Comparison of ENCODE assay signal across 1 cellular context in genomic region chr6:151096255-151096612, GRCh38.
TF ChIP-seq lines count a peak whose summit lies in the region.

No MANE protein-coding gene starts in this region.

TF ChIP-seq in HepG2, 621 proteins besides CTCF, POLR2A, EP300 and RAD21 (continues in another document):
- TF ChIP-seq FOXJ3 (CRISPR knock-in tag; IDR thresholded peaks at IDR 0.05; ENCODE audit: borderline replicate concordance), result peak; percentile 47; the same call in 1 of the 2 replicates
- TF ChIP-seq MIER3 (CRISPR knock-in tag; IDR thresholded peaks at IDR 0.05; ENCODE audit: borderline replicate concordance), result 0 out of 2 replicates have a peak, but pooled peaks have one; percentile 35
- no peak for TF ChIP-seq ZBTB39 (CRISPR knock-in tag; IDR thresholded peaks at IDR 0.05)
- TF ChIP-seq ERF (CRISPR knock-in tag; IDR thresholded peaks at IDR 0.05), result peak; percentile 41; the same call in 1 of the 2 replicates
- TF ChIP-seq SMARCC2 (IDR thresholded peaks at IDR 0.05), result no peak
- TF ChIP-seq FOSL2 (CRISPR knock-in tag; IDR thresholded peaks at IDR 0.05), result peak; percentile 42; the same call in 1 of the 2 replicates
- no peak for TF ChIP-seq AHR (CRISPR knock-in tag; IDR thresholded peaks at IDR 0.05)
- TF ChIP-seq, protein P1, sequence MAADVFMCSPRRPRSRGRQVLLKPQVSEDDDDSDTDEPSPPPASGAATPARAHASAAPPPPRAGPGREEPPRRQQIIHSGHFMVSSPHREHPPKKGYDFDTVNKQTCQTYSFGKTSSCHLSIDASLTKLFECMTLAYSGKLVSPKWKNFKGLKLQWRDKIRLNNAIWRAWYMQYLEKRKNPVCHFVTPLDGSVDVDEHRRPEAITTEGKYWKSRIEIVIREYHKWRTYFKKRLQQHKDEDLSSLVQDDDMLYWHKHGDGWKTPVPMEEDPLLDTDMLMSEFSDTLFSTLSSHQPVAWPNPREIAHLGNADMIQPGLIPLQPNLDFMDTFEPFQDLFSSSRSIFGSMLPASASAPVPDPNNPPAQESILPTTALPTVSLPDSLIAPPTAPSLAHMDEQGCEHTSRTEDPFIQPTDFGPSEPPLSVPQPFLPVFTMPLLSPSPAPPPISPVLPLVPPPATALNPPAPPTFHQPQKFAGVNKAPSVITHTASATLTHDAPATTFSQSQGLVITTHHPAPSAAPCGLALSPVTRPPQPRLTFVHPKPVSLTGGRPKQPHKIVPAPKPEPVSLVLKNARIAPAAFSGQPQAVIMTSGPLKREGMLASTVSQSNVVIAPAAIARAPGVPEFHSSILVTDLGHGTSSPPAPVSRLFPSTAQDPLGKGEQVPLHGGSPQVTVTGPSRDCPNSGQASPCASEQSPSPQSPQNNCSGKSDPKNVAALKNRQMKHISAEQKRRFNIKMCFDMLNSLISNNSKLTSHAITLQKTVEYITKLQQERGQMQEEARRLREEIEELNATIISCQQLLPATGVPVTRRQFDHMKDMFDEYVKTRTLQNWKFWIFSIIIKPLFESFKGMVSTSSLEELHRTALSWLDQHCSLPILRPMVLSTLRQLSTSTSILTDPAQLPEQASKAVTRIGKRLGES (CRISPR knock-in tag; IDR thresholded peaks at IDR 0.05; ENCODE audit: borderline replicate concordance), result no peak
- peak; percentile 56; the same call in 1 of the 2 replicates for TF ChIP-seq ZNF788 (CRISPR knock-in tag; IDR thresholded peaks at IDR 0.05; ENCODE audit: borderline replicate concordance)
- no peak for TF ChIP-seq ZNF501 (CRISPR knock-in tag; IDR thresholded peaks at IDR 0.05)
- peak; percentile 11; the same call in 1 of the 2 replicates for TF ChIP-seq FOXO1 (CRISPR knock-in tag; IDR thresholded peaks at IDR 0.05)
- peak; percentile 96 for TF ChIP-seq CEBPB (IDR thresholded peaks at IDR 0.05; ENCODE audit: borderline replicate concordance, low read depth, low read length)
- TF ChIP-seq ZNF558 (CRISPR knock-in tag; IDR thresholded peaks at IDR 0.05; ENCODE audit: borderline replicate concordance), result 0 out of 2 replicates have a peak, but pooled peaks have one; percentile 31
- peak; percentile 55; the same call in 1 of the 2 replicates for TF ChIP-seq RXRA (CRISPR knock-in tag; IDR thresholded peaks at IDR 0.05)
- no peak for TF ChIP-seq ZNF781 (CRISPR knock-in tag; IDR thresholded peaks at IDR 0.05; ENCODE audit: borderline replicate concordance, not compliant biosample characterization)
- TF ChIP-seq KAT7 (CRISPR knock-in tag; IDR thresholded peaks at IDR 0.05; ENCODE audit: borderline replicate concordance), result 0 out of 2 replicates have a peak, but pooled peaks have one; percentile 43
- peak; percentile 76 for TF ChIP-seq NFIC (IDR thresholded peaks at IDR 0.05; ENCODE audit: low read length)
- TF ChIP-seq ZFP1 (CRISPR knock-in tag; IDR thresholded peaks at IDR 0.05), result peak; percentile 71; the same call in 1 of the 2 replicates
- no peak for TF ChIP-seq REXO4 (CRISPR knock-in tag; IDR thresholded peaks at IDR 0.05; ENCODE audit: borderline replicate concordance)
- TF ChIP-seq, protein P2, sequence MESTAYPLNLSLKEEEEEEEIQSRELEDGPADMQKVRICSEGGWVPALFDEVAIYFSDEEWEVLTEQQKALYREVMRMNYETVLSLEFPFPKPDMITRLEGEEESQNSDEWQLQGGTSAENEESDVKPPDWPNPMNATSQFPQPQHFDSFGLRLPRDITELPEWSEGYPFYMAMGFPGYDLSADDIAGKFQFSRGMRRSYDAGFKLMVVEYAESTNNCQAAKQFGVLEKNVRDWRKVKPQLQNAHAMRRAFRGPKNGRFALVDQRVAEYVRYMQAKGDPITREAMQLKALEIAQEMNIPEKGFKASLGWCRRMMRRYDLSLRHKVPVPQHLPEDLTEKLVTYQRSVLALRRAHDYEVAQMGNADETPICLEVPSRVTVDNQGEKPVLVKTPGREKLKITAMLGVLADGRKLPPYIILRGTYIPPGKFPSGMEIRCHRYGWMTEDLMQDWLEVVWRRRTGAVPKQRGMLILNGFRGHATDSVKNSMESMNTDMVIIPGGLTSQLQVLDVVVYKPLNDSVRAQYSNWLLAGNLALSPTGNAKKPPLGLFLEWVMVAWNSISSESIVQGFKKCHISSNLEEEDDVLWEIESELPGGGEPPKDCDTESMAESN (CRISPR knock-in tag; conservative IDR thresholded peaks at IDR 0.05), result no peak
- peak; percentile 93 for TF ChIP-seq NR2F6 (IDR thresholded peaks at IDR 0.05)
- TF ChIP-seq NR2F6 (CRISPR knock-in tag; IDR thresholded peaks at IDR 0.05), result peak; percentile 89
- peak; percentile 87 for TF ChIP-seq ZEB1 (IDR thresholded peaks at IDR 0.05; ENCODE audit: insufficient replicate concordance, low read depth)
- peak; percentile 49; the same call in 1 of the 2 replicates for TF ChIP-seq ZNF644 (CRISPR knock-in tag; IDR thresholded peaks at IDR 0.05; ENCODE audit: low read depth)
- no peak for TF ChIP-seq NFYB (CRISPR knock-in tag; IDR thresholded peaks at IDR 0.05)
- TF ChIP-seq EZH2 (conservative IDR thresholded peaks at IDR 0.05; ENCODE audit: low read depth, low read length), result no peak
- TF ChIP-seq ARID2 (CRISPR knock-in tag; IDR thresholded peaks at IDR 0.05; ENCODE audit: borderline replicate concordance), result 0 out of 2 replicates have a peak, but pooled peaks have one; percentile 47
- no peak for TF ChIP-seq ZNF556 (CRISPR knock-in tag; IDR thresholded peaks at IDR 0.05; ENCODE audit: borderline replicate concordance)
- TF ChIP-seq RXRB (CRISPR knock-in tag; IDR thresholded peaks at IDR 0.05; ENCODE audit: borderline replicate concordance), result peak; percentile 80
- TF ChIP-seq CAMTA2 (CRISPR knock-in tag; IDR thresholded peaks at IDR 0.05; ENCODE audit: borderline replicate concordance), result no peak
- no peak for TF ChIP-seq GLMP (CRISPR knock-in tag; IDR thresholded peaks at IDR 0.05; ENCODE audit: borderline replicate concordance)
- TF ChIP-seq ZNF598 (CRISPR knock-in tag; IDR thresholded peaks at IDR 0.05; ENCODE audit: borderline replicate concordance), result no peak
- TF ChIP-seq ZFP36 (IDR thresholded peaks at IDR 0.05; ENCODE audit: borderline replicate concordance, low read depth, low read length, partially characterized antibody), result no peak
- no peak for TF ChIP-seq SIN3B (IDR thresholded peaks at IDR 0.05; ENCODE audit: low read length)
- no peak for TF ChIP-seq POLR2AphosphoS5 (IDR thresholded peaks at IDR 0.05; ENCODE audit: low read depth, low read length)
- TF ChIP-seq, protein P3, sequence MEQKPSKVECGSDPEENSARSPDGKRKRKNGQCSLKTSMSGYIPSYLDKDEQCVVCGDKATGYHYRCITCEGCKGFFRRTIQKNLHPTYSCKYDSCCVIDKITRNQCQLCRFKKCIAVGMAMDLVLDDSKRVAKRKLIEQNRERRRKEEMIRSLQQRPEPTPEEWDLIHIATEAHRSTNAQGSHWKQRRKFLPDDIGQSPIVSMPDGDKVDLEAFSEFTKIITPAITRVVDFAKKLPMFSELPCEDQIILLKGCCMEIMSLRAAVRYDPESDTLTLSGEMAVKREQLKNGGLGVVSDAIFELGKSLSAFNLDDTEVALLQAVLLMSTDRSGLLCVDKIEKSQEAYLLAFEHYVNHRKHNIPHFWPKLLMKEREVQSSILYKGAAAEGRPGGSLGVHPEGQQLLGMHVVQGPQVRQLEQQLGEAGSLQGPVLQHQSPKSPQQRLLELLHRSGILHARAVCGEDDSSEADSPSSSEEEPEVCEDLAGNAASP (CRISPR knock-in tag; IDR thresholded peaks at IDR 0.05; ENCODE audit: borderline replicate concordance), result peak; percentile 53; the same call in 1 of the 2 replicates
- TF ChIP-seq MED1 (CRISPR knock-in tag; IDR thresholded peaks at IDR 0.05), result peak; percentile 26; the same call in 1 of the 2 replicates
- TF ChIP-seq TARDBP (CRISPR knock-in tag; IDR thresholded peaks at IDR 0.05), result peak; percentile 82; the same call in 1 of the 2 replicates
- no peak for TF ChIP-seq SOX6 (IDR thresholded peaks at IDR 0.05)
- TF ChIP-seq SOX6 (CRISPR knock-in tag; IDR thresholded peaks at IDR 0.05), result peak; percentile 97
- no peak for TF ChIP-seq HINFP (CRISPR knock-in tag; IDR thresholded peaks at IDR 0.05; ENCODE audit: low read depth)
- no peak for TF ChIP-seq ZNF275 (CRISPR knock-in tag; IDR thresholded peaks at IDR 0.05; ENCODE audit: borderline replicate concordance)
- TF ChIP-seq KDM6A (CRISPR knock-in tag; IDR thresholded peaks at IDR 0.05; ENCODE audit: low read depth), result peak; percentile 34; the same call in 1 of the 2 replicates
- no peak for TF ChIP-seq ZNF282 (IDR thresholded peaks at IDR 0.05; ENCODE audit: partially characterized antibody)
- TF ChIP-seq GFI1 (CRISPR knock-in tag; IDR thresholded peaks at IDR 0.05; ENCODE audit: borderline replicate concordance), result peak; percentile 83
- 0 out of 2 replicates have a peak, but pooled peaks have one; percentile 40 for TF ChIP-seq NFKBIZ (CRISPR knock-in tag; IDR thresholded peaks at IDR 0.05)
- TF ChIP-seq KDM3A (CRISPR knock-in tag; IDR thresholded peaks at IDR 0.05; ENCODE audit: low read depth), result no peak
- TF ChIP-seq, protein P4, sequence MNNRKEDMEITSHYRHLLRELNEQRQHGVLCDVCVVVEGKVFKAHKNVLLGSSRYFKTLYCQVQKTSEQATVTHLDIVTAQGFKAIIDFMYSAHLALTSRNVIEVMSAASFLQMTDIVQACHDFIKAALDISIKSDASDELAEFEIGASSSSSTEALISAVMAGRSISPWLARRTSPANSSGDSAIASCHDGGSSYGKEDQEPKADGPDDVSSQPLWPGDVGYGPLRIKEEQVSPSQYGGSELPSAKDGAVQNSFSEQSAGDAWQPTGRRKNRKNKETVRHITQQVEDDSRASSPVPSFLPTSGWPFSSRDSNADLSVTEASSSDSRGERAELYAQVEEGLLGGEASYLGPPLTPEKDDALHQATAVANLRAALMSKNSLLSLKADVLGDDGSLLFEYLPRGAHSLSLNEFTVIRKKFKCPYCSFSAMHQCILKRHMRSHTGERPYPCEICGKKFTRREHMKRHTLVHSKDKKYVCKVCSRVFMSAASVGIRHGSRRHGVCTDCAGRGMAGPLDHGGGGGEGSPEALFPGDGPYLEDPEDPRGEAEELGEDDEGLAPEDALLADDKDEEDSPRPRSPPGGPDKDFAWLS (CRISPR knock-in tag; IDR thresholded peaks at IDR 0.05; ENCODE audit: borderline replicate concordance), result no peak
- peak; percentile 63; the same call in 1 of the 2 replicates for TF ChIP-seq POGZ (CRISPR knock-in tag; IDR thresholded peaks at IDR 0.05)
- peak; percentile 76 for TF ChIP-seq SIX4 (CRISPR knock-in tag; IDR thresholded peaks at IDR 0.05)
- peak; percentile 24; the same call in 1 of the 2 replicates for TF ChIP-seq HNF4G (IDR thresholded peaks at IDR 0.05; ENCODE audit: borderline replicate concordance, low read depth, low read length)
- TF ChIP-seq HNF4G (CRISPR knock-in tag; IDR thresholded peaks at IDR 0.05; ENCODE audit: borderline replicate concordance, low read depth), result peak; percentile 42; the same call in 1 of the 2 replicates
- no peak for TF ChIP-seq FIP1L1 (IDR thresholded peaks at IDR 0.05; ENCODE audit: borderline replicate concordance, insufficient read depth, low read depth, low read length)
- TF ChIP-seq CENPT (CRISPR knock-in tag; IDR thresholded peaks at IDR 0.05; ENCODE audit: low read depth), result no peak
- TF ChIP-seq TEAD3 (CRISPR knock-in tag; optimal IDR thresholded peaks at IDR 0.05; ENCODE audit: borderline replicate concordance), result peak; percentile 31
- 0 out of 2 replicates have a peak, but pooled peaks have one; percentile 58 for TF ChIP-seq ZNF317 (CRISPR knock-in tag; IDR thresholded peaks at IDR 0.05)
- peak; percentile 19; the same call in 1 of the 2 replicates for TF ChIP-seq MAFF (IDR thresholded peaks at IDR 0.05; ENCODE audit: low read depth, low read length)
